In the genomic region with DNA sequence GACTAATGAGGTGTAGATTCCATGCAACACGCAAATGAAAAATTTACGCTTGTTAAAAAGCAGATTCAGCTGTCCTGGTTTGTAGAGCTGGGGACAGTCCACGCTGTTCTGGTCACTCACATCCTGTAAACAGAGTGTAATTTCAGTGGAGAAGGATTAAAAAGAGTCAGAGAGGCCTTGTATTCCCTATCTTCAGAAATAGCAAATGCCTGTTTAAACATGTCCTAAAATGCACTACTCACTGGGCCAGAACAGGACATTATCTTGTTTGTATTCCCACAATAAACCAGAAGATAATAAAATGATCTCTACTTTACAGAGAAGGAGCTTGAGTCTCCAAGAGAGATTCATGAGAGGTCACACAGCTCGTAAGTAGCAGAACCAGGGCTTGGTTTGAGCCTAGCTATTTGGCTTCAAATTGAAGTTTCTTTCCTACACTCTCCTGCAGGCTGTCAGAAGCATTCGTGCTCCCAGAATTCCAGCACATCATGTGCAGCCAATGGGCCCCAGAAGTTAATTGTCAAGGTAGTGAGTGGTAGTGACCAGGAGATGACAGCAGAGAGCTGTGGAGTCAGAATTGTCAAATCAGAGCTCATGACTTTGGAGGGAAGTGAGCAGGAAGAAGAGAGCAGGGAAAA, we compare ENCODE assay signal across 9 cellular contexts.
A peak's percentile ranks its signal among the peaks of the same experiment; 100 is the strongest.
DNase-seq lines count a peak whose midpoint lies in the region; ATAC-seq and TF ChIP-seq lines count a peak whose summit lies in the region.
"Had no signal": no experiment of that assay in that cellular context is flagged by ENCODE, and none has a peak within 500 bp of the region (broad histone marks: within the 10 kb centered on the region; RNA-seq: fewer than 3 reads in every experiment).

No MANE protein-coding gene starts in this region.

- H3K9me2 ChIP-seq in PC-3 (replicated peaks; ENCODE audit: low read length): no peaks in the 10 kb centered on the region

- TF ChIP-seq CTCF in GM10266 (IDR thresholded peaks at IDR 0.05; ENCODE audit: control insufficient read depth, insufficient read depth, low read depth, missing control alignments): peak; percentile 47
- TF ChIP-seq CTCF in PC-3 (conservative IDR thresholded peaks at IDR 0.05; ENCODE audit: low read depth, low read length): peak; percentile 56
- TF ChIP-seq CTCF in heart left ventricle (IDR thresholded peaks at IDR 0.05): peak; percentile 17 to 54 (median 42)
- TF ChIP-seq CTCF in psoas muscle (IDR thresholded peaks at IDR 0.05): no peak

- H3K4me2 ChIP-seq in PC-3 (ENCODE audit: low read length): no peak overlapping the region

- TF ChIP-seq POLR2A in heart left ventricle (IDR thresholded peaks at IDR 0.05): no peak

- H3K9ac ChIP-seq in PC-3 (ENCODE audit: low read length): no peak overlapping the region

- H3K27me3 ChIP-seq in PC-3 (ENCODE audit: low read length) (no peaks in the 10 kb centered on the region), heart left ventricle (no peaks in the 10 kb centered on the region), psoas muscle (ENCODE audit: insufficient read depth in 3 of 3, low read length in 2 of 3) (no peaks in the 10 kb centered on the region)

- ATAC-seq in PC-3 (no peak), heart left ventricle (peak; percentile 36 to 78 (median 58)), psoas muscle (peak in 1 of 4 donors; percentile 74), HG02840 (IDR thresholded peaks at IDR 0.05; ENCODE audit: low FRiP score, unreplicated experiment) (no peak), GM21528 (IDR thresholded peaks at IDR 0.05; ENCODE audit: low FRiP score, unreplicated experiment) (no peak)

- H3K9me3 ChIP-seq in PC-3 (ENCODE audit: low read length): no peaks in the 10 kb centered on the region
- no peaks in the 10 kb centered on the region for H3K9me3 ChIP-seq in heart left ventricle
- H3K9me3 ChIP-seq in psoas muscle: no peaks in the 10 kb centered on the region

- CTCF ChIA-PET in PC-3 (lab: Charles Lee): interaction anchor here (1.0 kb wide), 1 partner anchor 175 kb away, joined by 3 read pairs; no protein-coding TSS in a partner anchor

- no TSS peak for BruUV-seq in PC-3 (replicated peaks; lab: Mats Ljungman, UMichigan)

- no peaks in the 10 kb centered on the region for H4K20me1 ChIP-seq in PC-3 (ENCODE audit: low read length)

- no peaks in the 10 kb centered on the region for H3F3A ChIP-seq in PC-3 (ENCODE audit: low read length, unreplicated experiment)

- H3K4me3 ChIP-seq in PC-3 (ENCODE audit: low read length) (no peak overlapping the region), heart left ventricle (peak overlapping the region in 3 of 12 donors; percentile 13 to 20 (median 16)), psoas muscle (no peak overlapping the region)

- no peak for DNase-seq in GM10266 (ENCODE audit: extremely low spot score)
- peak; percentile 42 for DNase-seq in PC-3
- DNase-seq in heart left ventricle: peak in 1 of 5 donors; percentile 33
- DNase-seq in psoas muscle: no peak
- no peak for DNase-seq in germinal center (ENCODE audit: low spot score)
- DNase-seq in NK-92 treated with Interleukin-12 subunit alpha and Interleukin-12 subunit beta, amount 100 ng/mL, for 24 hours (lab: John Stamatoyannopoulos, UW): no peak
- DNase-seq: GF-D8 had no signal

- H3K79me2 ChIP-seq in PC-3 (ENCODE audit: low read length): no peaks in the 10 kb centered on the region

- intact Hi-C loops in PC-3 (cut with micrococcal nuclease) (no loop called here), heart left ventricle (cut with DNase I) (loop anchor here in 3 of 10 donors (1.0 to 10.0 kb wide), 5 partner anchors 126 to 254 kb away; a partner anchor contains a TSS), psoas muscle (cut with DNase I) (no loop called here)

- H3K27ac ChIP-seq in PC-3 (ENCODE audit: low read length): no peak overlapping the region
- H3K27ac ChIP-seq in heart left ventricle: peak overlapping the region; percentile 17 to 88 (median 78)
- peak overlapping the region; percentile 53 for H3K27ac ChIP-seq in psoas muscle

- H3K36me3 ChIP-seq in PC-3 (ENCODE audit: low read depth, low read length) (no peaks in the 10 kb centered on the region), heart left ventricle (peaks cover 0 to 24% (median 0%) of the 10 kb centered on the region in 9 donors), psoas muscle (ENCODE audit: insufficient read depth in 1 of 2, low read depth in 1 of 2) (no peaks in the 10 kb centered on the region)

- POLR2A ChIA-PET in PC-3 (lab: Charles Lee; ENCODE audit: unreplicated experiment): no interaction called here

- no peaks in the 10 kb centered on the region for H3K4me1 ChIP-seq in PC-3 (ENCODE audit: insufficient read depth, low read length)
- peaks cover 0 to 34% (median 5%) of the 10 kb centered on the region in 12 donors for H3K4me1 ChIP-seq in heart left ventricle
- no peaks in the 10 kb centered on the region for H3K4me1 ChIP-seq in psoas muscle

- no peak overlapping the region for H2AFZ ChIP-seq in PC-3 (ENCODE audit: low read length)

- WGBS in heart left ventricle, 4 donors: 66 to 71% (median 69%) methylated on average over 5 of the region's 5 CpGs
- WGBS in psoas muscle, 3 donors: 30 to 49% (median 31%) methylated on average over 5 of the region's 5 CpGs

Comparison
In these comparisons a context has a peak if more than half of its experiments do, and no peak if none do; other contexts are left out.
1. ATAC-seq: peak in heart left ventricle (4 of 4); none in PC-3 (single experiment), HG02840 (single experiment) and GM21528 (single experiment).